Comparison of ENCODE assay signal across 10 cellular contexts in the genomic region with DNA sequence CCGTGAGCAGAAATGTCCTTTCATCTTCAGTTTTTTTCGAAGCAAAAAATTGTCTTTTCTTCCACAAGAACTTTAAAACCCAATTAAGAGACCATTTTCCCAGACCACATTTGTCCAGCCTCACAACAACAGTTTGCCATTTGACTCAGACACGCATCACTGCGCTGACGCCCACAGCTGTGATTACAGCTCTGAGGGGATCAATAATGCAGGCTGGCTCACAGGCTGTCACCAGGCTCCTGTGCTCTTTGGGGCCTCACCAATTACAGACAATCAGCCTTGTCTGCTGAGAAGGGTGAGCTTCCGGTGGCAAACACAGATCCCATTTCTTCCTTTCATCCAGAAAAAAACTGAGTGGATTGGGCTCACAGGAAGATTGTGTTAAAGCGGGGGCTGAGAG. TPM values are rescaled to one million over a fixed set of nuclear protein-coding genes. Genes with fewer than 3 reads are reported as not detected.
DNase-seq lines count a peak whose midpoint lies in the region; ATAC-seq and TF ChIP-seq lines count a peak whose summit lies in the region.
"Had no signal": no experiment of that assay in that cellular context is flagged by ENCODE, and none has a peak within 500 bp of the region (broad histone marks: within the 10 kb centered on the region; RNA-seq: fewer than 3 reads in every experiment).

No MANE protein-coding gene starts in this region.

- no peak for DNase-seq in activated naive CD8-positive, alpha-beta T cell treated with anti-CD3 and anti-CD28 coated beads, Interleukin-2, amount 50 U/mL, for 24 hours
- DNase-seq in activated naive CD8-positive, alpha-beta T cell treated with anti-CD3 and anti-CD28 coated beads for 36 hours, result no peak
- DNase-seq in NCI-H510A (lab: John Stamatoyannopoulos, UW) (peak; percentile 30), coronary artery (ENCODE audit: low spot score) (peak; percentile 52), HT-29 (ENCODE audit: low spot score) (no peak)
- peak in 1 of 2 donors; percentile 45 for DNase-seq in stimulated activated effector memory CD8-positive, alpha-beta T cell treated with anti-CD3 and anti-CD28 coated beads, Interleukin-12 subunit alpha, Interleukin-12 subunit beta, amount 100 ng/mL, for 72 hours (ENCODE audit: low spot score in 2 of 2)
- no peak for DNase-seq in activated naive CD4-positive, alpha-beta T cell treated with anti-CD3 and anti-CD28 coated beads, Interleukin-2, amount 50 U/mL, for 72 hours (ENCODE audit: low spot score in 2 of 2)
- DNase-seq: activated CD4-positive, alpha-beta T cell treated with anti-CD3 and anti-CD28 coated beads for 1 hour; KBM-7 had no signal

- no peak overlapping the region for H3K4me3 ChIP-seq in coronary artery

- H3K27ac Mint-ChIP-seq in activated naive CD8-positive, alpha-beta T cell treated with anti-CD3 and anti-CD28 coated beads, Interleukin-2, amount 50 U/mL, for 24 hours, result no peak overlapping the region
- no peak overlapping the region for H3K27ac Mint-ChIP-seq in activated naive CD8-positive, alpha-beta T cell treated with anti-CD3 and anti-CD28 coated beads for 36 hours
- H3K27ac Mint-ChIP-seq in stimulated activated effector memory CD8-positive, alpha-beta T cell treated with anti-CD3 and anti-CD28 coated beads, Interleukin-12 subunit alpha, Interleukin-12 subunit beta, amount 100 ng/mL, for 72 hours, result no peak overlapping the region
- no peak overlapping the region for H3K27ac Mint-ChIP-seq in activated naive CD4-positive, alpha-beta T cell treated with anti-CD3 and anti-CD28 coated beads, Interleukin-2, amount 50 U/mL, for 72 hours

- H3K4me1 Mint-ChIP-seq in activated naive CD8-positive, alpha-beta T cell treated with anti-CD3 and anti-CD28 coated beads, Interleukin-2, amount 50 U/mL, for 24 hours, result peaks cover 17% of the 10 kb centered on the region
- peaks cover 5% of the 10 kb centered on the region for H3K4me1 Mint-ChIP-seq in activated naive CD8-positive, alpha-beta T cell treated with anti-CD3 and anti-CD28 coated beads for 36 hours
- peaks cover 29% of the 10 kb centered on the region for H3K4me1 Mint-ChIP-seq in stimulated activated effector memory CD8-positive, alpha-beta T cell treated with anti-CD3 and anti-CD28 coated beads, Interleukin-12 subunit alpha, Interleukin-12 subunit beta, amount 100 ng/mL, for 72 hours

- no peak for TF ChIP-seq CTCF in coronary artery (IDR thresholded peaks at IDR 0.05)

- no peak overlapping the region for H3K4me3 Mint-ChIP-seq in activated naive CD8-positive, alpha-beta T cell treated with anti-CD3 and anti-CD28 coated beads, Interleukin-2, amount 50 U/mL, for 24 hours
- no peak overlapping the region for H3K4me3 Mint-ChIP-seq in activated naive CD8-positive, alpha-beta T cell treated with anti-CD3 and anti-CD28 coated beads for 36 hours
- H3K4me3 Mint-ChIP-seq in stimulated activated effector memory CD8-positive, alpha-beta T cell treated with anti-CD3 and anti-CD28 coated beads, Interleukin-12 subunit alpha, Interleukin-12 subunit beta, amount 100 ng/mL, for 72 hours, result no peak overlapping the region

- peaks cover 7% of the 10 kb centered on the region for H3K27me3 Mint-ChIP-seq in activated naive CD8-positive, alpha-beta T cell treated with anti-CD3 and anti-CD28 coated beads, Interleukin-2, amount 50 U/mL, for 24 hours
- H3K27me3 Mint-ChIP-seq in activated naive CD8-positive, alpha-beta T cell treated with anti-CD3 and anti-CD28 coated beads for 36 hours, result no peaks in the 10 kb centered on the region

- peak; percentile 37 for ATAC-seq in activated naive CD8-positive, alpha-beta T cell treated with anti-CD3 and anti-CD28 coated beads, Interleukin-2, amount 50 U/mL, for 24 hours
- peak; percentile 44 for ATAC-seq in stimulated activated effector memory CD8-positive, alpha-beta T cell treated with anti-CD3 and anti-CD28 coated beads, Interleukin-12 subunit alpha, Interleukin-12 subunit beta, amount 100 ng/mL, for 72 hours
- ATAC-seq in GM21576 (IDR thresholded peaks at IDR 0.05; ENCODE audit: unreplicated experiment), result no peak
- ATAC-seq in activated naive CD4-positive, alpha-beta T cell treated with anti-CD3 and anti-CD28 coated beads, Interleukin-2, amount 50 U/mL, for 72 hours, result no peak

- no peak overlapping the region for H3K27ac ChIP-seq in coronary artery

- no peaks in the 10 kb centered on the region for H3K9me3 Mint-ChIP-seq in activated naive CD8-positive, alpha-beta T cell treated with anti-CD3 and anti-CD28 coated beads, Interleukin-2, amount 50 U/mL, for 24 hours
- no peaks in the 10 kb centered on the region for H3K9me3 Mint-ChIP-seq in activated naive CD8-positive, alpha-beta T cell treated with anti-CD3 and anti-CD28 coated beads for 36 hours
- H3K9me3 Mint-ChIP-seq in stimulated activated effector memory CD8-positive, alpha-beta T cell treated with anti-CD3 and anti-CD28 coated beads, Interleukin-12 subunit alpha, Interleukin-12 subunit beta, amount 100 ng/mL, for 72 hours, result no peaks in the 10 kb centered on the region
- H3K9me3 Mint-ChIP-seq in activated naive CD4-positive, alpha-beta T cell treated with anti-CD3 and anti-CD28 coated beads, Interleukin-2, amount 50 U/mL, for 72 hours, result no peaks in the 10 kb centered on the region

- H3K36me3 Mint-ChIP-seq in activated naive CD8-positive, alpha-beta T cell treated with anti-CD3 and anti-CD28 coated beads, Interleukin-2, amount 50 U/mL, for 24 hours (ENCODE audit: low read depth), result no peaks in the 10 kb centered on the region
- H3K36me3 Mint-ChIP-seq in activated naive CD8-positive, alpha-beta T cell treated with anti-CD3 and anti-CD28 coated beads for 36 hours, result no peaks in the 10 kb centered on the region
- no peaks in the 10 kb centered on the region for H3K36me3 Mint-ChIP-seq in stimulated activated effector memory CD8-positive, alpha-beta T cell treated with anti-CD3 and anti-CD28 coated beads, Interleukin-12 subunit alpha, Interleukin-12 subunit beta, amount 100 ng/mL, for 72 hours
- no peaks in the 10 kb centered on the region for H3K36me3 Mint-ChIP-seq in activated naive CD4-positive, alpha-beta T cell treated with anti-CD3 and anti-CD28 coated beads, Interleukin-2, amount 50 U/mL, for 72 hours

RNA-seq across cellular contexts. Expression of a gene that starts 33.3 kb away (rescaled TPM):
- total RNA-seq in activated naive CD8-positive, alpha-beta T cell treated with anti-CD3 and anti-CD28 coated beads for 36 hours, result 1 to 10 TPM in 1 of 2 experiments, under 1 TPM in 1; 0.64 to 1.1 TPM
- total RNA-seq in HT-29 (2014; rRNA removed; shearing (Covaris generic)), result 9.1 and 11.9 TPM in 2 replicates
- under 1 TPM in 1 of 2 donors, not detected in 1; 0.43 TPM for total RNA-seq in activated naive CD4-positive, alpha-beta T cell treated with anti-CD3 and anti-CD28 coated beads, Interleukin-2, amount 50 U/mL, for 72 hours

Comparison
In these comparisons a context has a peak if more than half of its experiments do, and no peak if none do; other contexts are left out.
1. ATAC-seq: peak in activated naive CD8-positive, alpha-beta T cell treated with anti-CD3 and anti-CD28 coated beads, Interleukin-2, amount 50 U/mL, for 24 hours (single experiment) and stimulated activated effector memory CD8-positive, alpha-beta T cell treated with anti-CD3 and anti-CD28 coated beads, Interleukin-12 subunit alpha, Interleukin-12 subunit beta, amount 100 ng/mL, for 72 hours (single experiment); none in GM21576 (single experiment) and activated naive CD4-positive, alpha-beta T cell treated with anti-CD3 and anti-CD28 coated beads, Interleukin-2, amount 50 U/mL, for 72 hours (0 of 2).
2. DNase-seq: peak in NCI-H510A (single experiment) and coronary artery (single experiment); none in activated naive CD8-positive, alpha-beta T cell treated with anti-CD3 and anti-CD28 coated beads, Interleukin-2, amount 50 U/mL, for 24 hours (single experiment), activated naive CD8-positive, alpha-beta T cell treated with anti-CD3 and anti-CD28 coated beads for 36 hours (single experiment), HT-29 (single experiment) and activated naive CD4-positive, alpha-beta T cell treated with anti-CD3 and anti-CD28 coated beads, Interleukin-2, amount 50 U/mL, for 72 hours (0 of 2).